28 cellular contexts compared by ENCODE assay signal in genomic region chr11:117212697-117213355, GRCh38.
"Had no signal": no experiment of that assay in that cellular context is flagged by ENCODE, and none has a peak within 500 bp of the region (broad histone marks: within the 10 kb centered on the region; RNA-seq: fewer than 3 reads in every experiment).

No MANE protein-coding gene starts in this region.

- H3K9ac ChIP-seq: neural progenitor cell, parathyroid adenoma had no signal

- H3K9me3 ChIP-seq: gastrocnemius medialis, psoas muscle, right atrium auricular region, testis, transverse colon had no signal

- H3K27me3 Mint-ChIP-seq: activated CD4-positive, alpha-beta memory T cell treated with anti-CD3 and anti-CD28 coated beads, Interleukin-2, amount 10 ng/mL, durations not matched to agents 7 days and 5 days; activated CD4-positive, alpha-beta T cell treated with anti-CD3 and anti-CD28 coated beads, Interleukin-2, amount 10 ng/mL, durations not matched to agents 7 days and 5 days; central memory CD8-positive, alpha-beta T cell had no signal

- H3K4me3 ChIP-seq: gastrocnemius medialis, neural progenitor cell, psoas muscle, right atrium auricular region, testis, transverse colon had no signal

- ATAC-seq: activated T-cell treated with anti-CD3 and anti-CD28 coated beads, Interleukin-2, amount 50 U/mL, for 4 hours; gastrocnemius medialis; left colon; psoas muscle; SK-N-SH treated with all-trans-retinoic acid at 6 μM for 48 hours; stimulated activated naive CD8-positive, alpha-beta T cell treated with anti-CD3 and anti-CD28 coated beads, Interleukin-15, Interleukin-2, amounts not matched to agents 100 U/mL and 50 U/mL, for 24 hours had no signal

- H3K27ac Mint-ChIP-seq: activated CD4-positive, alpha-beta memory T cell treated with anti-CD3 and anti-CD28 coated beads, Interleukin-2, amount 10 ng/mL, durations not matched to agents 7 days and 5 days; activated CD4-positive, alpha-beta T cell treated with anti-CD3 and anti-CD28 coated beads, Interleukin-2, amount 10 ng/mL, durations not matched to agents 7 days and 5 days; neural progenitor cell had no signal

- H3K36me3 ChIP-seq: neural progenitor cell had no signal

- H3K4me1 Mint-ChIP-seq: activated CD4-positive, alpha-beta T cell treated with anti-CD3 and anti-CD28 coated beads, Interleukin-2, amount 10 ng/mL, durations not matched to agents 7 days and 5 days had no signal

- H3K9me3 Mint-ChIP-seq: activated CD4-positive, alpha-beta memory T cell treated with anti-CD3 and anti-CD28 coated beads, Interleukin-2, amount 10 ng/mL, durations not matched to agents 7 days and 5 days; activated CD4-positive, alpha-beta T cell treated with anti-CD3 and anti-CD28 coated beads, Interleukin-2, amount 10 ng/mL, durations not matched to agents 7 days and 5 days; activated T-cell treated with anti-CD3 and anti-CD28 coated beads, Interleukin-2, amount 50 U/mL, for 4 hours; central memory CD8-positive, alpha-beta T cell; neural progenitor cell had no signal

- H3K4me3 Mint-ChIP-seq: activated CD4-positive, alpha-beta memory T cell treated with anti-CD3 and anti-CD28 coated beads, Interleukin-2, amount 10 ng/mL, durations not matched to agents 7 days and 5 days; activated CD4-positive, alpha-beta T cell treated with anti-CD3 and anti-CD28 coated beads, Interleukin-2, amount 10 ng/mL, durations not matched to agents 7 days and 5 days; activated T-cell treated with anti-CD3 and anti-CD28 coated beads, Interleukin-2, amount 50 U/mL, for 4 hours; central memory CD8-positive, alpha-beta T cell; neural progenitor cell had no signal

- H3K4me1 ChIP-seq: gastrocnemius medialis, parathyroid adenoma had no signal

- FAIRE-seq: bronchial epithelial cell, colon, keratinocyte had no signal

- DNase-seq: activated CD4-positive, alpha-beta memory T cell treated with anti-CD3 and anti-CD28 coated beads, Interleukin-2, amount 10 ng/mL, durations not matched to agents 7 days and 5 days; activated CD4-positive, alpha-beta T cell treated with anti-CD3 and anti-CD28 coated beads, Interleukin-2, amount 10 ng/mL, durations not matched to agents 7 days and 5 days; activated CD4-positive, CD25-positive, alpha-beta regulatory T cell treated with anti-CD3 and anti-CD28 coated beads, Interleukin-2, amount 50 U/mL, for 72 hours; activated CD8-positive, alpha-beta memory T cell treated with anti-CD3 and anti-CD28 coated beads, Interleukin-2, amount 50 U/mL, for 48 hours; activated naive CD4-positive, alpha-beta T cell; activated T-cell treated with anti-CD3 and anti-CD28 coated beads, Interleukin-2, amount 50 U/mL, for 4 hours; effector memory CD4-positive, alpha-beta T cell; gastrocnemius medialis; head of caudate nucleus; hippocampal formation; left colon; mammary epithelial cell; occipital lobe; stimulated activated CD4-positive, alpha-beta T cell treated with anti-CD3 and anti-CD28 coated beads, Interleukin-15, amount 100 ng/mL, for 24 hours; stimulated activated CD4-positive, alpha-beta T cell treated with anti-CD3 and anti-CD28 coated beads, Interleukin-2, amount 100 ng/mL, for 24 hours; stimulated activated naive CD8-positive, alpha-beta T cell treated with anti-CD3 and anti-CD28 coated beads, Interleukin-15, Interleukin-2, amounts not matched to agents 100 U/mL and 50 U/mL, for 24 hours; T-helper 2 cell; testis; transverse colon had no signal

- H3K27ac ChIP-seq: gastrocnemius medialis, neural progenitor cell, parathyroid adenoma, psoas muscle, right atrium auricular region, testis had no signal
